ENCODE assay signal across 12 cellular contexts in the genomic region with DNA sequence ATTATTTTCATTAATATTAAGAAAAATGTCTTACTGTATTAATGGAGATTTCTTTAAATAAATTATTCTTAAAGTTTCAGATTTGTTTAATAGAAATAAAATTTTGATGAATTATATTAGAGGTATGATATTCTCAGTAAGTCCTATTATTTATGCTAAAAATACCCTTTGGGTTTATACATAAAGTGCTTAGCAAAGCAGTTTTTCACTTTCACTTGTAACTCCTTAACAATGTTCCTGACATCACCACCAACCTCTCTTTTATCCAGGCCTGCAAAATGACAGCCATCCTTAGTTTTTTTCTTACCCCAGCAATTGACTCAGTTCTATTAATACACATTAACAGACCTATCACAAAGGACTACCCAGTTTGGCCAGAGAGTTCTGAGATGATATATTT.
A peak's percentile ranks its signal among the peaks of the same experiment; 100 is the strongest.
DNase-seq lines count a peak whose midpoint lies in the region; ATAC-seq, FAIRE-seq and TF ChIP-seq lines count a peak whose summit lies in the region.
"Had no signal": no experiment of that assay in that cellular context is flagged by ENCODE, and none has a peak within 500 bp of the region (broad histone marks: within the 10 kb centered on the region; RNA-seq: fewer than 3 reads in every experiment).

No MANE protein-coding gene starts in this region.

- H3K27me3 Mint-ChIP-seq in activated CD4-positive, alpha-beta T cell treated with anti-CD3 and anti-CD28 coated beads, Interleukin-2, amount 10 ng/mL, durations not matched to agents 7 days and 5 days = no peaks in the 10 kb centered on the region
- H3K27me3 Mint-ChIP-seq: CD8-positive, alpha-beta memory T cell had no signal

- H3K4me1 ChIP-seq in HepG2 (ENCODE audit: insufficient read depth, low read length) (peaks cover 16% of the 10 kb centered on the region), right lobe of liver (no peaks in the 10 kb centered on the region), kidney (ENCODE audit: control insufficient read depth in 1 of 2, insufficient read depth in 1 of 2, low read depth in 1 of 2, low read length in 2 of 2) (no peaks in the 10 kb centered on the region), tibial artery (no peaks in the 10 kb centered on the region)
- H3K4me1 ChIP-seq: BLaER1, Caco-2 had no signal

- H3K4me2 ChIP-seq in HepG2 (ENCODE audit: low read depth, low read length) = no peak overlapping the region
- H3K4me2 ChIP-seq: BLaER1 had no signal

- H3K27ac Mint-ChIP-seq in activated CD4-positive, alpha-beta T cell treated with anti-CD3 and anti-CD28 coated beads, Interleukin-2, amount 10 ng/mL, durations not matched to agents 7 days and 5 days = no peak overlapping the region
- H3K27ac Mint-ChIP-seq: CD8-positive, alpha-beta memory T cell had no signal

- no peak overlapping the region for H2AFZ ChIP-seq in HepG2 (ENCODE audit: low read length)

- DNase-seq in HepG2 (ENCODE audit: low spot score) (no peak), right lobe of liver (no peak), kidney (no peak), A172 (ENCODE audit: low spot score) (no peak), tibial artery (no peak)
- DNase-seq in activated CD4-positive, alpha-beta T cell treated with anti-CD3 and anti-CD28 coated beads, Interleukin-2, amount 10 ng/mL, durations not matched to agents 7 days and 5 days = no peak
- DNase-seq: AML-193; Caco-2; CD8-positive, alpha-beta memory T cell; H7 had no signal

- intact Hi-C loops in HepG2 (cut with micrococcal nuclease; ENCODE audit: unreplicated experiment) (no loop called here), right lobe of liver (cut with DNase I) (no loop called here), kidney (cut with DNase I) (no loop called here), tibial artery (cut with DNase I; ENCODE audit: low total_unique reads) (no loop called here)

- POLR2A ChIA-PET in HepG2 (lab: Yijun Ruan, JAX) = no interaction called here
- POLR2A ChIA-PET in activated CD4-positive, alpha-beta T cell treated with anti-CD3 and anti-CD28 coated beads, Interleukin-2, amount 10 ng/mL, durations not matched to agents 7 days and 5 days (lab: Charles Lee) = no interaction called here

- H3K79me2 ChIP-seq in HepG2 (ENCODE audit: insufficient read depth, low read length) = no peaks in the 10 kb centered on the region

- peaks cover 1% of the 10 kb centered on the region for H3K36me3 Mint-ChIP-seq in activated CD4-positive, alpha-beta T cell treated with anti-CD3 and anti-CD28 coated beads, Interleukin-2, amount 10 ng/mL, durations not matched to agents 7 days and 5 days (ENCODE audit: low read depth)

- H3K9me3 Mint-ChIP-seq in activated CD4-positive, alpha-beta T cell treated with anti-CD3 and anti-CD28 coated beads, Interleukin-2, amount 10 ng/mL, durations not matched to agents 7 days and 5 days = peaks cover 3% of the 10 kb centered on the region

- no peak overlapping the region for H3K9ac ChIP-seq in HepG2 (ENCODE audit: insufficient read depth, low read depth, low read length)
- no peak overlapping the region for H3K9ac ChIP-seq in kidney (ENCODE audit: low read length in 2 of 2)
- H3K9ac ChIP-seq: BLaER1 had no signal

- no peak for TF ChIP-seq RAD21 in HepG2 (CRISPR knock-in tag; IDR thresholded peaks at IDR 0.05)

- peaks cover 6% of the 10 kb centered on the region for H3K4me1 Mint-ChIP-seq in activated CD4-positive, alpha-beta T cell treated with anti-CD3 and anti-CD28 coated beads, Interleukin-2, amount 10 ng/mL, durations not matched to agents 7 days and 5 days

- H3K4me3 ChIP-seq in HepG2 (replicated peaks in 1 of 3; ENCODE audit: insufficient read depth in 1 of 3, low read depth in 2 of 3, low read length in 3 of 3) (no peak overlapping the region), right lobe of liver (no peak overlapping the region), kidney (ENCODE audit: low read length in 2 of 2) (no peak overlapping the region), tibial artery (no peak overlapping the region)
- H3K4me3 ChIP-seq: BLaER1 had no signal

- H3K27ac ChIP-seq in HepG2 (ENCODE audit: extremely low read length, insufficient read depth, low read length) = no peak overlapping the region
- no peak overlapping the region for H3K27ac ChIP-seq in right lobe of liver
- no peak overlapping the region for H3K27ac ChIP-seq in kidney (ENCODE audit: low read depth in 2 of 2, low read length in 2 of 2)
- no peak overlapping the region for H3K27ac ChIP-seq in tibial artery
- H3K27ac ChIP-seq: BLaER1 had no signal

- H3K9me3 ChIP-seq in HepG2 (ENCODE audit: low read length) = no peaks in the 10 kb centered on the region
- no peaks in the 10 kb centered on the region for H3K9me3 ChIP-seq in right lobe of liver
- H3K9me3 ChIP-seq in kidney (ENCODE audit: control insufficient read depth in 1 of 2, low read length in 2 of 2) = no peaks in the 10 kb centered on the region
- H3K9me3 ChIP-seq in tibial artery = no peaks in the 10 kb centered on the region
- H3K9me3 ChIP-seq: BLaER1, Caco-2 had no signal

- no peaks in the 10 kb centered on the region for H4K20me1 ChIP-seq in HepG2 (ENCODE audit: insufficient read depth, low read length)
- H4K20me1 ChIP-seq: BLaER1 had no signal

- no peak for FAIRE-seq in HepG2 (lab: Jason Lieb, UNC)
- peak; percentile 25 for FAIRE-seq in TTC549 (lab: Jason Lieb, UNC)
- FAIRE-seq in kidney (lab: Jason Lieb, UNC) = peak; percentile 91

- in situ Hi-C loops in HepG2 (cut with HindIII; ENCODE audit: extremely low pct_ligation_motif_present, low pct_unique_long_range_greater_than_20kb) = no loop called here

- no peak for ATAC-seq in HepG2
- ATAC-seq in right lobe of liver = no peak

- no peak for TF ChIP-seq EP300 in HepG2 (IDR thresholded peaks at IDR 0.05; ENCODE audit: low read depth in 2 of 2, low read length in 2 of 2)
- no peak for TF ChIP-seq EP300 in HepG2 (CRISPR knock-in tag; IDR thresholded peaks at IDR 0.05; ENCODE audit: borderline replicate concordance)

- CTCF ChIA-PET in HepG2 (lab: Yijun Ruan, JAX; ENCODE audit: low intra/inter-chr PET ratio, low total read pairs) = no interaction called here
- CTCF ChIA-PET in activated CD4-positive, alpha-beta T cell treated with anti-CD3 and anti-CD28 coated beads, Interleukin-2, amount 10 ng/mL, durations not matched to agents 7 days and 5 days (lab: Charles Lee) = no interaction called here

- TF ChIP-seq CTCF in HepG2 (CRISPR knock-in tag; IDR thresholded peaks at IDR 0.05) (no peak), right lobe of liver (IDR thresholded peaks at IDR 0.05) (no peak), kidney (IDR thresholded peaks at IDR 0.05; ENCODE audit: borderline replicate concordance, extremely low read depth, insufficient read depth) (no peak), tibial artery (IDR thresholded peaks at IDR 0.05) (no peak)

- TF ChIP-seq POLR2A in HepG2 (IDR thresholded peaks at IDR 0.05; ENCODE audit: insufficient read depth in 1 of 2, low read depth in 2 of 2, low read length in 2 of 2) (no peak), right lobe of liver (IDR thresholded peaks at IDR 0.05) (no peak)

- H3K36me3 ChIP-seq in HepG2 (replicated peaks in 1 of 2; ENCODE audit: control insufficient read depth in 1 of 2, insufficient read depth in 2 of 2, low read length in 2 of 2) = no peaks in the 10 kb centered on the region
- H3K36me3 ChIP-seq in right lobe of liver = no peaks in the 10 kb centered on the region
- no peaks in the 10 kb centered on the region for H3K36me3 ChIP-seq in kidney (ENCODE audit: control insufficient read depth in 1 of 2, insufficient read depth in 2 of 2, low read length in 2 of 2)
- no peaks in the 10 kb centered on the region for H3K36me3 ChIP-seq in tibial artery
- H3K36me3 ChIP-seq: BLaER1 had no signal

- H3K27me3 ChIP-seq in HepG2 (ENCODE audit: control insufficient read depth in 1 of 2, insufficient read depth in 2 of 2, low read length in 2 of 2) = no peaks in the 10 kb centered on the region
- H3K27me3 ChIP-seq in right lobe of liver = no peaks in the 10 kb centered on the region
- H3K27me3 ChIP-seq in tibial artery = no peaks in the 10 kb centered on the region
- H3K27me3 ChIP-seq: BLaER1 had no signal

- no TSS peak for BruUV-seq in HepG2 (replicated peaks; lab: Mats Ljungman, UMichigan)

- H3K4me3 Mint-ChIP-seq in activated CD4-positive, alpha-beta T cell treated with anti-CD3 and anti-CD28 coated beads, Interleukin-2, amount 10 ng/mL, durations not matched to agents 7 days and 5 days = no peak overlapping the region
- H3K4me3 Mint-ChIP-seq: CD8-positive, alpha-beta memory T cell had no signal

TF ChIP-seq in HepG2, 621 proteins besides CTCF, POLR2A, EP300 and RAD21:
- TF ChIP-seq MAFF (IDR thresholded peaks at IDR 0.05; ENCODE audit: low read depth, low read length) (peak; percentile 91), MAFK (conservative IDR thresholded peaks at IDR 0.05 in 1 of 2, IDR thresholded peaks at IDR 0.05 in 1 of 2; ENCODE audit: low read length in 2 of 2) (peak; percentile 89 to 97)
- TF ChIP-seq, protein P1, sequence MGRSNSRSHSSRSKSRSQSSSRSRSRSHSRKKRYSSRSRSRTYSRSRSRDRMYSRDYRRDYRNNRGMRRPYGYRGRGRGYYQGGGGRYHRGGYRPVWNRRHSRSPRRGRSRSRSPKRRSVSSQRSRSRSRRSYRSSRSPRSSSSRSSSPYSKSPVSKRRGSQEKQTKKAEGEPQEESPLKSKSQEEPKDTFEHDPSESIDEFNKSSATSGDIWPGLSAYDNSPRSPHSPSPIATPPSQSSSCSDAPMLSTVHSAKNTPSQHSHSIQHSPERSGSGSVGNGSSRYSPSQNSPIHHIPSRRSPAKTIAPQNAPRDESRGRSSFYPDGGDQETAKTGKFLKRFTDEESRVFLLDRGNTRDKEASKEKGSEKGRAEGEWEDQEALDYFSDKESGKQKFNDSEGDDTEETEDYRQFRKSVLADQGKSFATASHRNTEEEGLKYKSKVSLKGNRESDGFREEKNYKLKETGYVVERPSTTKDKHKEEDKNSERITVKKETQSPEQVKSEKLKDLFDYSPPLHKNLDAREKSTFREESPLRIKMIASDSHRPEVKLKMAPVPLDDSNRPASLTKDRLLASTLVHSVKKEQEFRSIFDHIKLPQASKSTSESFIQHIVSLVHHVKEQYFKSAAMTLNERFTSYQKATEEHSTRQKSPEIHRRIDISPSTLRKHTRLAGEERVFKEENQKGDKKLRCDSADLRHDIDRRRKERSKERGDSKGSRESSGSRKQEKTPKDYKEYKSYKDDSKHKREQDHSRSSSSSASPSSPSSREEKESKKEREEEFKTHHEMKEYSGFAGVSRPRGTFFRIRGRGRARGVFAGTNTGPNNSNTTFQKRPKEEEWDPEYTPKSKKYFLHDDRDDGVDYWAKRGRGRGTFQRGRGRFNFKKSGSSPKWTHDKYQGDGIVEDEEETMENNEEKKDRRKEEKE (IDR thresholded peaks at IDR 0.05) = no peak
